Comparison of ENCODE assay signal across 13 cellular contexts in genomic region chr6:130933712-130934200, GRCh38.
A peak's percentile ranks its signal among the peaks of the same experiment; 100 is the strongest.
DNase-seq lines count a peak whose midpoint lies in the region; ATAC-seq and TF ChIP-seq lines count a peak whose summit lies in the region.
"Had no signal": no experiment of that assay in that cellular context is flagged by ENCODE, and none has a peak within 500 bp of the region (broad histone marks: within the 10 kb centered on the region; RNA-seq: fewer than 3 reads in every experiment).

No MANE protein-coding gene starts in this region.

- H3K27ac ChIP-seq in mesendoderm (ENCODE audit: low read depth, low read length) = no peak overlapping the region
- H3K27ac ChIP-seq in aorta (ENCODE audit: low read depth in 1 of 2, low read length in 2 of 2) = no peak overlapping the region
- H3K27ac ChIP-seq: pancreas had no signal

- no peaks in the 10 kb centered on the region for H3K27me3 Mint-ChIP-seq in endothelial cell (ENCODE audit: unreplicated experiment)
- no peaks in the 10 kb centered on the region for H3K27me3 Mint-ChIP-seq in activated T-helper 17 cell treated with anti-CD3 and anti-CD28 coated beads, Interleukin-2, amount 50 U/mL, for 72 hours
- H3K27me3 Mint-ChIP-seq in activated naive CD8-positive, alpha-beta T cell treated with anti-CD3 and anti-CD28 coated beads, Interleukin-2, amount 50 U/mL, for 24 hours = no peaks in the 10 kb centered on the region
- H3K27me3 Mint-ChIP-seq: central memory CD8-positive, alpha-beta T cell had no signal

- H3K79me1 ChIP-seq in mesendoderm (ENCODE audit: low read length) = peaks cover 14% of the 10 kb centered on the region

- H3K4me2 ChIP-seq in mesendoderm (ENCODE audit: low read length) = no peak overlapping the region

- no peak overlapping the region for H3K4ac ChIP-seq in mesendoderm (ENCODE audit: low read depth, low read length)

- H3K4me1 Mint-ChIP-seq in endothelial cell (ENCODE audit: unreplicated experiment) = peaks cover 8% of the 10 kb centered on the region
- H3K4me1 Mint-ChIP-seq in activated T-helper 17 cell treated with anti-CD3 and anti-CD28 coated beads, Interleukin-2, amount 50 U/mL, for 72 hours = no peaks in the 10 kb centered on the region
- H3K4me1 Mint-ChIP-seq in activated naive CD8-positive, alpha-beta T cell treated with anti-CD3 and anti-CD28 coated beads, Interleukin-2, amount 50 U/mL, for 24 hours = no peaks in the 10 kb centered on the region
- H3K4me1 Mint-ChIP-seq: central memory CD8-positive, alpha-beta T cell had no signal

- H3K9me3 ChIP-seq in aorta (ENCODE audit: control insufficient read depth, low read length) = no peaks in the 10 kb centered on the region
- H3K9me3 ChIP-seq: pancreas had no signal

- no peak overlapping the region for H2BK120ac ChIP-seq in mesendoderm (ENCODE audit: low read depth, low read length)

- no peak overlapping the region for H4K5ac ChIP-seq in mesendoderm (ENCODE audit: low read length)

- H3K27ac Mint-ChIP-seq in endothelial cell (ENCODE audit: unreplicated experiment) = peak overlapping the region; percentile 49
- H3K27ac Mint-ChIP-seq in activated T-helper 17 cell treated with anti-CD3 and anti-CD28 coated beads, Interleukin-2, amount 50 U/mL, for 72 hours = no peak overlapping the region
- H3K27ac Mint-ChIP-seq in activated naive CD8-positive, alpha-beta T cell treated with anti-CD3 and anti-CD28 coated beads, Interleukin-2, amount 50 U/mL, for 24 hours = no peak overlapping the region

- H2BK5ac ChIP-seq in mesendoderm (ENCODE audit: low read length) = peak overlapping the region; percentile 33

- peaks cover 5% of the 10 kb centered on the region for H3K79me2 ChIP-seq in mesendoderm (ENCODE audit: control insufficient read depth, insufficient read depth, low read length)

- H3K23ac ChIP-seq in mesendoderm (ENCODE audit: low read length) = no peak overlapping the region

- intact Hi-C loops in aorta (cut with DNase I) = no loop called here

- H2AK5ac ChIP-seq in mesendoderm (ENCODE audit: low read length) = no peak overlapping the region

- no peak overlapping the region for H3K56ac ChIP-seq in mesendoderm (ENCODE audit: low read length)

- H3K4me3 ChIP-seq in mesendoderm (ENCODE audit: low read length) = no peak overlapping the region
- no peak overlapping the region for H3K4me3 ChIP-seq in aorta (ENCODE audit: low read length in 2 of 2)
- H3K4me3 ChIP-seq: pancreas had no signal

- H3K18ac ChIP-seq in mesendoderm (ENCODE audit: low read length) = no peak overlapping the region

- H3K36me3 Mint-ChIP-seq in endothelial cell (ENCODE audit: low read depth, unreplicated experiment) = peaks cover 3% of the 10 kb centered on the region
- no peaks in the 10 kb centered on the region for H3K36me3 Mint-ChIP-seq in activated T-helper 17 cell treated with anti-CD3 and anti-CD28 coated beads, Interleukin-2, amount 50 U/mL, for 72 hours (ENCODE audit: low read depth)
- peaks cover 2% of the 10 kb centered on the region for H3K36me3 Mint-ChIP-seq in activated naive CD8-positive, alpha-beta T cell treated with anti-CD3 and anti-CD28 coated beads, Interleukin-2, amount 50 U/mL, for 24 hours (ENCODE audit: low read depth)

- DNase-seq in NCI-H1417 (lab: John Stamatoyannopoulos, UW) = peak in 2 of 3 experiments; percentile 12 to 51
- no peak for DNase-seq in NCI-H1417 treated with DMSO at 0.1 percent for 48 hours (lab: John Stamatoyannopoulos, UW)
- DNase-seq in endothelial cell (ENCODE audit: low spot score) = no peak
- DNase-seq in mesendoderm = peak; percentile 61
- DNase-seq in aorta = no peak
- DNase-seq in activated naive CD8-positive, alpha-beta T cell treated with anti-CD3 and anti-CD28 coated beads, Interleukin-2, amount 50 U/mL, for 24 hours = no peak
- DNase-seq in central memory CD4-positive, alpha-beta T cell = no peak
- DNase-seq: 8988T; activated CD8-positive, alpha-beta memory T cell treated with anti-CD3 and anti-CD28 coated beads, Interleukin-2, amount 50 U/mL, for 4 hours; GF-D8; pancreas had no signal

- H3K27me3 ChIP-seq in mesendoderm (ENCODE audit: insufficient read depth, low read length, poor library complexity) (no peaks in the 10 kb centered on the region), aorta (ENCODE audit: control insufficient read depth in 1 of 2, insufficient read depth in 2 of 2, low read length in 1 of 2) (no peaks in the 10 kb centered on the region)
- H3K27me3 ChIP-seq: pancreas had no signal

- H3K36me3 ChIP-seq in mesendoderm (ENCODE audit: control insufficient read depth, insufficient read depth, low read length) (no peaks in the 10 kb centered on the region), aorta (ENCODE audit: control insufficient read depth in 1 of 2, insufficient read depth in 2 of 2, low read length in 1 of 2) (peaks cover 0 to 3% of the 10 kb centered on the region in 2 donors)
- H3K36me3 ChIP-seq: pancreas had no signal

- no peak for TF ChIP-seq CTCF in endothelial cell (IDR thresholded peaks at IDR 0.05; ENCODE audit: unreplicated experiment)

- ATAC-seq in aorta (ENCODE audit: low FRiP score) = peak; percentile 64
- no peak for ATAC-seq in activated T-helper 17 cell treated with anti-CD3 and anti-CD28 coated beads, Interleukin-2, amount 50 U/mL, for 72 hours (replicated peaks)
- no peak for ATAC-seq in activated naive CD8-positive, alpha-beta T cell treated with anti-CD3 and anti-CD28 coated beads, Interleukin-2, amount 50 U/mL, for 24 hours

- no peak overlapping the region for H3K4me3 Mint-ChIP-seq in endothelial cell (ENCODE audit: unreplicated experiment)
- no peak overlapping the region for H3K4me3 Mint-ChIP-seq in activated T-helper 17 cell treated with anti-CD3 and anti-CD28 coated beads, Interleukin-2, amount 50 U/mL, for 72 hours
- H3K4me3 Mint-ChIP-seq in activated naive CD8-positive, alpha-beta T cell treated with anti-CD3 and anti-CD28 coated beads, Interleukin-2, amount 50 U/mL, for 24 hours = no peak overlapping the region
- H3K4me3 Mint-ChIP-seq: central memory CD8-positive, alpha-beta T cell had no signal

- peaks cover 13% of the 10 kb centered on the region for H3K4me1 ChIP-seq in mesendoderm (ENCODE audit: control insufficient read depth, low read depth, low read length)
- peaks cover 5 to 6% of the 10 kb centered on the region in 2 donors for H3K4me1 ChIP-seq in aorta (ENCODE audit: control insufficient read depth in 1 of 2, insufficient read depth in 2 of 2, low read length in 2 of 2)

- WGBS in mesendoderm (ENCODE audit: extremely low coverage, insufficient coverage, low lambda C conversion rate) = no CpG with 5 or more reads among the region's 6 CpGs
- WGBS in aorta, 2 donors = 19 to 28% methylated on average over 6 of the region's 6 CpGs

- no peaks in the 10 kb centered on the region for H3K9me3 Mint-ChIP-seq in endothelial cell (ENCODE audit: unreplicated experiment)
- H3K9me3 Mint-ChIP-seq in activated T-helper 17 cell treated with anti-CD3 and anti-CD28 coated beads, Interleukin-2, amount 50 U/mL, for 72 hours = no peaks in the 10 kb centered on the region
- H3K9me3 Mint-ChIP-seq in activated naive CD8-positive, alpha-beta T cell treated with anti-CD3 and anti-CD28 coated beads, Interleukin-2, amount 50 U/mL, for 24 hours = peaks cover 4% of the 10 kb centered on the region
- H3K9me3 Mint-ChIP-seq: central memory CD8-positive, alpha-beta T cell had no signal

- H2BK15ac ChIP-seq in mesendoderm (replicated peaks; ENCODE audit: low read depth) = no peak overlapping the region

- no peak overlapping the region for H4K8ac ChIP-seq in mesendoderm (ENCODE audit: low read depth, low read length)

- peak overlapping the region; percentile 9 for H3K9ac ChIP-seq in mesendoderm (ENCODE audit: low read length)

Comparison
In these comparisons a context has a peak if more than half of its experiments do, and no peak if none do; other contexts are left out.
1. DNase-seq: peak in NCI-H1417 (2 of 3) and mesendoderm (single experiment); none in NCI-H1417 treated with DMSO at 0.1 percent for 48 hours (single experiment), endothelial cell (single experiment), aorta (0 of 2), activated naive CD8-positive, alpha-beta T cell treated with anti-CD3 and anti-CD28 coated beads, Interleukin-2, amount 50 U/mL, for 24 hours (single experiment) and central memory CD4-positive, alpha-beta T cell (single experiment).